1 cellular context compared by ENCODE assay signal in the genomic region with DNA sequence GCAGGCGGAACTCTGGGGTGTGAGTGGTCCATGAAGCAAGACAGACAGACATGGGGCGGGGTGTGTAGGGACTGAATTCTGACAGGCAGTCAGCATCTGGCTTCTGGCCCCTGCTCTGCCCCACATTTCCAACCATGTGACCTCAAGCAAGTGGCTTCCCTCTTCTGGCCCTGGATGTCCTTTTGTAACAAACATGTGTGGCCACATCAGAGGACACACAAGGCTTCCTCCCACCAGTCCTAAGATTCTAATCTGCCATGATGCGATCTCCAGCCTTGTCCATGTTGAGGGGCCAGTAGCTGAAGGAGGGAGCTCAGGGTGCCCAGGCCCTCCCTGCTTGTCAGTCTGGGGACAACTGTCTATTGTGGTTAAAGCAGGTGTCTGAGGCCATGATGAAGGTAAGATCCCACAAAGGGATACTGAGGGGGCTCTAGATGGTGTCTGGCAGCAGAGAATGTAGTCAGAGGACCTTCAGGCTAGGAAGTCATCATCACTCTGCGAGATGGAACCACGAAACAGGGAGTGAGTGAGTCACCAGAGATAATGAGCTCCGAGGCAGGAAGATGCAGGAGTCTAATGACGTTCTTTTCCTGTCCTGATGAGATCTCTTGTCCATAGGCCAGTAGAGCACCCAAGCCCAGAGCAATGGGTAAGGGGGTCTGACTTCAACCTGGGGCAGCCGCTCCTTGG.
A peak's percentile ranks its signal among the peaks of the same experiment; 100 is the strongest.
TF ChIP-seq lines count a peak whose summit lies in the region.

No MANE protein-coding gene starts in this region.

TF ChIP-seq in HEK293, 187 proteins besides CTCF, POLR2A, EP300 and RAD21 (continued from another document):
- TF ChIP-seq ZBTB21 (tag by site-specific recombination; IDR thresholded peaks at IDR 0.05), result peak; percentile 59; the same call in 1 of the 2 replicates
- peak; percentile 90 for TF ChIP-seq ZNF629 (tag by site-specific recombination; IDR thresholded peaks at IDR 0.05)
- 0 out of 2 replicates have a peak, but pooled peaks have one; percentile 18 for TF ChIP-seq ZNF660 (tag by site-specific recombination; IDR thresholded peaks at IDR 0.05)
- no peak for TF ChIP-seq ZNF585B (tag by site-specific recombination; IDR thresholded peaks at IDR 0.05)
- TF ChIP-seq ZNF248 (tag by site-specific recombination; IDR thresholded peaks at IDR 0.05), result no peak
- peak; percentile 52 for TF ChIP-seq ZBTB17 (tag by site-specific recombination; IDR thresholded peaks at IDR 0.05)
- peak; percentile 36; the same call in 1 of the 2 replicates for TF ChIP-seq ZNF600 (tag by site-specific recombination; IDR thresholded peaks at IDR 0.05)
TF ChIP-seq in HEK293: peak in this region for 7.
